ENCODE assay signal across 8 cellular contexts in genomic region chr17:47840742-47841487, GRCh38. TPM values are rescaled to one million over a fixed set of nuclear protein-coding genes. Genes with fewer than 3 reads are reported as not detected.
A peak's percentile ranks its signal among the peaks of the same experiment; 100 is the strongest.
DNase-seq lines count a peak whose midpoint lies in the region; ATAC-seq and TF ChIP-seq lines count a peak whose summit lies in the region.

Gene SCRN2 (minus strand): TSS chr17:47841273. CDS start chr17:47840843, 430 bp downstream.

- H2AFZ ChIP-seq in OCI-LY1 (ENCODE audit: low read length) = 0 out of 2 replicates have a peak within 1 kb of the TSS, but pooled peaks have one; percentile 60

- H3K27me3 ChIP-seq in HUES48 (ENCODE audit: control insufficient read depth, insufficient read depth, low read length) (peaks cover 19% of the 10 kb centered on the region), OCI-LY1 (ENCODE audit: insufficient read depth, low read length) (no peaks in the 10 kb centered on the region)

- no peaks in the 10 kb centered on the region for H3K9me3 ChIP-seq in HUES48 (ENCODE audit: control insufficient read depth, insufficient read depth, low read length)
- no peaks in the 10 kb centered on the region for H3K9me3 ChIP-seq in OCI-LY1 (ENCODE audit: low read length)

- H3K27ac ChIP-seq in HUES48 (ENCODE audit: low read depth, low read length) (no peak within 1 kb of the TSS), OCI-LY1 (ENCODE audit: low read depth, low read length, poor library complexity, severe bottlenecking) (no peak within 1 kb of the TSS)

- peak; percentile 90 for ATAC-seq in GM19463 (IDR thresholded peaks at IDR 0.05; ENCODE audit: unreplicated experiment)

- no peaks in the 10 kb centered on the region for H4K20me1 ChIP-seq in OCI-LY1 (ENCODE audit: insufficient read depth, low read length)

- peak; percentile 88 for DNase-seq in CMK (ENCODE audit: low read depth)
- DNase-seq in activated T-cell treated with anti-CD3 and anti-CD28 coated beads for 1 hour (ENCODE audit: low read depth) = peak; percentile 76
- peak; percentile 78 for DNase-seq in epithelial cell of esophagus (ENCODE audit: low read depth)
- peak; percentile 91 for DNase-seq in mucosa of gallbladder (ENCODE audit: low spot score)
- DNase-seq in stimulated activated CD8-positive, alpha-beta memory T cell treated with anti-CD3 and anti-CD28 coated beads, Interleukin-4, amount 100 ng/mL, for 48 hours = peak; percentile 97

- H3K4me1 ChIP-seq in HUES48 (ENCODE audit: control insufficient read depth, insufficient read depth, low read length) (peaks cover 19% of the 10 kb centered on the region), OCI-LY1 (ENCODE audit: insufficient read depth, low read length, severe bottlenecking) (peaks cover 19% of the 10 kb centered on the region)

- H3K36me3 ChIP-seq in HUES48 (ENCODE audit: control insufficient read depth, insufficient read depth, low read length) (peaks cover 15% of the 10 kb centered on the region; the same call in 1 of the 2 replicates), OCI-LY1 (ENCODE audit: insufficient read depth, low read length) (no peaks in the 10 kb centered on the region)

- peak within 1 kb of the TSS; percentile 83 for H3K4me2 ChIP-seq in OCI-LY1 (ENCODE audit: low read length)

- H3K9me2 ChIP-seq in OCI-LY1 (ENCODE audit: low read depth, low read length) = no peaks in the 10 kb centered on the region

- no peaks in the 10 kb centered on the region for H3F3A ChIP-seq in OCI-LY1 (ENCODE audit: insufficient read depth, low read length)

- H3K9ac ChIP-seq in HUES48 (ENCODE audit: low read depth, low read length) (peak within 1 kb of the TSS; percentile 64), OCI-LY1 (ENCODE audit: low read length) (peak within 1 kb of the TSS; percentile 82)

- H3K79me2 ChIP-seq in OCI-LY1 (ENCODE audit: insufficient read depth, low read length) = no peaks in the 10 kb centered on the region

- TF ChIP-seq CTCF in OCI-LY1 (IDR thresholded peaks at IDR 0.05; ENCODE audit: low read length) (peak; percentile 95), epithelial cell of esophagus (IDR thresholded peaks at IDR 0.05; ENCODE audit: insufficient read depth, low read depth, low read length, missing control alignments) (peak; percentile 95)

- H3K4me3 ChIP-seq in HUES48 (ENCODE audit: low read depth, low read length) (peak within 1 kb of the TSS; percentile 93), OCI-LY1 (ENCODE audit: low read depth, low read length, poor library complexity, severe bottlenecking) (peak within 1 kb of the TSS; percentile 86), epithelial cell of esophagus (ENCODE audit: low read length) (peak within 1 kb of the TSS; percentile 92)

RNA-seq across cellular contexts. Expression of gene SCRN2, which starts in this region (rescaled TPM):
- 35.4 TPM for total RNA-seq in mucosa of gallbladder
